ENCODE assay signal across 5 cellular contexts in genomic region chr12:131140069-131140435, GRCh38.
"Had no signal": no experiment of that assay in that cellular context is flagged by ENCODE, and none has a peak within 500 bp of the region (broad histone marks: within the 10 kb centered on the region; RNA-seq: fewer than 3 reads in every experiment).

No MANE protein-coding gene starts in this region.

- DNase-seq: GM23248, GOT3, H7, HCEC 1CT, IMR-90 had no signal

- H3K9ac ChIP-seq: GM23248 had no signal

- H2AFZ ChIP-seq: GM23248 had no signal

- H3K27ac ChIP-seq: GM23248 had no signal

- H3K4me3 ChIP-seq: GM23248 had no signal
